Comparison of ENCODE assay signal across 12 cellular contexts in genomic region chr18:44537521-44537920, GRCh38.
DNase-seq lines count a peak whose midpoint lies in the region; ATAC-seq, FAIRE-seq and TF ChIP-seq lines count a peak whose summit lies in the region.
"Had no signal": no experiment of that assay in that cellular context is flagged by ENCODE, and none has a peak within 500 bp of the region (broad histone marks: within the 10 kb centered on the region; RNA-seq: fewer than 3 reads in every experiment).

No MANE protein-coding gene starts in this region.

- ATAC-seq in HG02973 (IDR thresholded peaks at IDR 0.05; ENCODE audit: unreplicated experiment): no peak
- ATAC-seq: heart left ventricle had no signal

- DNase-seq in A172 (ENCODE audit: low spot score): peak; percentile 71
- peak; percentile 66 for DNase-seq in HPDE6-E6E7 (ENCODE audit: extremely low spot score)
- DNase-seq in astrocyte of the cerebellum (ENCODE audit: low read depth): peak; percentile 94
- peak; percentile 63 for DNase-seq in iris pigment epithelial cell (ENCODE audit: low read depth)
- DNase-seq in frontal cortex (ENCODE audit: low spot score in 2 of 2): no peak
- no peak for DNase-seq in COLO668 (lab: John Stamatoyannopoulos, UW; ENCODE audit: unreplicated experiment)
- no peak for DNase-seq in hypothalamus (lab: John Stamatoyannopoulos, UW)
- DNase-seq: heart left ventricle, NCI-H1930, nephron progenitor cell, upper lobe of left lung had no signal

- in situ Hi-C loops in astrocyte of the cerebellum (cut with HindIII; ENCODE audit: low sequenced_read_pairs): no loop called here

- TF ChIP-seq CTCF in astrocyte of the cerebellum (IDR thresholded peaks at IDR 0.05; ENCODE audit: low read depth, low read length, missing control alignments): no peak

- FAIRE-seq in frontal cortex (lab: Jason Lieb, UNC): no peak

- no peak overlapping the region for H3K4me3 ChIP-seq in astrocyte of the cerebellum (ENCODE audit: low read depth, low read length)
- H3K4me3 ChIP-seq: heart left ventricle, upper lobe of left lung had no signal

Comparison
In these comparisons a context has a peak if more than half of its experiments do, and no peak if none do; other contexts are left out.
1. DNase-seq: peak in A172 (single experiment), HPDE6-E6E7 (single experiment), astrocyte of the cerebellum (single experiment) and iris pigment epithelial cell (single experiment); none in frontal cortex (0 of 2), COLO668 (single experiment) and hypothalamus (0 of 51).